In genomic region chr9:129336130-129336528, GRCh38 we compare ENCODE assay signal across 8 cellular contexts.
A peak's percentile ranks its signal among the peaks of the same experiment; 100 is the strongest.
DNase-seq lines count a peak whose midpoint lies in the region; ATAC-seq and TF ChIP-seq lines count a peak whose summit lies in the region.

No MANE protein-coding gene starts in this region.

- H3K4me1 Mint-ChIP-seq in activated naive CD8-positive, alpha-beta T cell (ENCODE audit: low read depth), result peaks cover 30% of the 10 kb centered on the region
- H3K4me1 Mint-ChIP-seq in activated naive CD8-positive, alpha-beta T cell treated with anti-CD3 and anti-CD28 coated beads, Interleukin-2, amount 50 U/mL, for 24 hours, result peaks cover 24% of the 10 kb centered on the region
- H3K4me1 Mint-ChIP-seq in central memory CD8-positive, alpha-beta T cell, result no peaks in the 10 kb centered on the region

- H3K27ac ChIP-seq in mucosa of rectum (ENCODE audit: low read depth in 2 of 2, low read length in 2 of 2) (peak overlapping the region; percentile 38 to 61), urinary bladder (ENCODE audit: low read depth) (no peak overlapping the region), SK-N-SH (ENCODE audit: low read depth in 2 of 2, low read length in 1 of 2) (peak overlapping the region in 1 of 2 experiments; percentile 30; a peak in 1 of 4 replicates)

- TF ChIP-seq CTCF in SK-N-SH (IDR thresholded peaks at IDR 0.05), result no peak

- H3K9me3 Mint-ChIP-seq in activated naive CD8-positive, alpha-beta T cell (ENCODE audit: low read depth), result peaks cover 1% of the 10 kb centered on the region
- H3K9me3 Mint-ChIP-seq in activated naive CD8-positive, alpha-beta T cell treated with anti-CD3 and anti-CD28 coated beads, Interleukin-2, amount 50 U/mL, for 24 hours, result peaks cover under 1% of the 10 kb centered on the region
- H3K9me3 Mint-ChIP-seq in central memory CD8-positive, alpha-beta T cell, result peaks cover 3% of the 10 kb centered on the region

- TF ChIP-seq EP300 in SK-N-SH (IDR thresholded peaks at IDR 0.05; ENCODE audit: borderline replicate concordance in 1 of 2, low read depth in 1 of 2, low read length in 1 of 2), result no peak

- H3K4me1 ChIP-seq in mucosa of rectum (ENCODE audit: control insufficient read depth in 2 of 2, insufficient read depth in 2 of 2, low read length in 2 of 2) (peaks cover 20 to 28% of the 10 kb centered on the region in 2 donors), urinary bladder (ENCODE audit: insufficient read depth) (no peaks in the 10 kb centered on the region), SK-N-SH (ENCODE audit: control insufficient read depth in 1 of 2, insufficient read depth in 2 of 2, low read depth in 1 of 2, low read length in 1 of 2) (peaks cover 17 to 23% of the 10 kb centered on the region in 2 experiments; a peak in 3 of 4 replicates)

- no peaks in the 10 kb centered on the region for H4K20me1 ChIP-seq in SK-N-SH (ENCODE audit: insufficient read depth)

- POLR2A ChIA-PET in SK-N-SH (lab: Yijun Ruan, JAX), result no interaction called here

- WGBS in urinary bladder, result 70% methylated on average over 5 of the region's 5 CpGs
- WGBS in SK-N-SH (ENCODE audit: low lambda C conversion rate), result 93% methylated on average over 5 of the region's 5 CpGs

- no peaks in the 10 kb centered on the region for H3K36me3 ChIP-seq in mucosa of rectum (ENCODE audit: control insufficient read depth in 2 of 2, insufficient read depth in 2 of 2, low read length in 2 of 2)
- no peaks in the 10 kb centered on the region for H3K36me3 ChIP-seq in urinary bladder (ENCODE audit: insufficient read depth)
- H3K36me3 ChIP-seq in SK-N-SH (replicated peaks in 1 of 2; ENCODE audit: control insufficient read depth in 1 of 2, insufficient read depth in 2 of 2, low read length in 1 of 2), result no peaks in the 10 kb centered on the region

- peak overlapping the region; percentile 14 to 61 for H3K4me3 ChIP-seq in mucosa of rectum (ENCODE audit: low read length in 2 of 2)
- peak overlapping the region; percentile 27 for H3K4me3 ChIP-seq in urinary bladder (ENCODE audit: low read depth, low read length)
- H3K4me3 ChIP-seq in SK-N-SH (ENCODE audit: low read depth in 2 of 2, low read length in 1 of 2), result no peak overlapping the region

- H3K79me2 ChIP-seq in SK-N-SH (ENCODE audit: insufficient read depth), result no peaks in the 10 kb centered on the region

- H3K9me3 ChIP-seq in mucosa of rectum (ENCODE audit: control insufficient read depth in 2 of 2, low read length in 2 of 2) (no peaks in the 10 kb centered on the region), SK-N-SH (no peaks in the 10 kb centered on the region)

- no peaks in the 10 kb centered on the region for H3K27me3 Mint-ChIP-seq in activated naive CD8-positive, alpha-beta T cell
- peaks cover 7% of the 10 kb centered on the region for H3K27me3 Mint-ChIP-seq in activated naive CD8-positive, alpha-beta T cell treated with anti-CD3 and anti-CD28 coated beads, Interleukin-2, amount 50 U/mL, for 24 hours
- no peaks in the 10 kb centered on the region for H3K27me3 Mint-ChIP-seq in central memory CD8-positive, alpha-beta T cell

- H3K9me2 ChIP-seq in SK-N-SH, result no peaks in the 10 kb centered on the region

- H3K27ac Mint-ChIP-seq in activated naive CD8-positive, alpha-beta T cell, result no peak overlapping the region
- H3K27ac Mint-ChIP-seq in activated naive CD8-positive, alpha-beta T cell treated with anti-CD3 and anti-CD28 coated beads, Interleukin-2, amount 50 U/mL, for 24 hours, result no peak overlapping the region
- no peak overlapping the region for H3K27ac Mint-ChIP-seq in central memory CD8-positive, alpha-beta T cell (ENCODE audit: low read depth)

- no peak for ATAC-seq in activated naive CD8-positive, alpha-beta T cell treated with anti-CD3 and anti-CD28 coated beads, Interleukin-2, amount 50 U/mL, for 24 hours
- no peak for ATAC-seq in central memory CD8-positive, alpha-beta T cell (replicated peaks; ENCODE audit: extremely low read depth, poor library complexity, severe bottlenecking)

- TF ChIP-seq RAD21 in SK-N-SH (IDR thresholded peaks at IDR 0.05; ENCODE audit: low read length), result no peak

- no peak overlapping the region for H2AFZ ChIP-seq in SK-N-SH (ENCODE audit: low read depth)

- CTCF ChIA-PET in SK-N-SH (lab: Yijun Ruan, JAX), result interaction anchor here (3.4 kb wide), 1 partner anchor 15 kb away, joined by 12 read pairs; no protein-coding TSS in a partner anchor

- H3K27me3 ChIP-seq in mucosa of rectum (ENCODE audit: control insufficient read depth in 2 of 2, insufficient read depth in 2 of 2, low read length in 2 of 2) (peaks cover 3 to 4% of the 10 kb centered on the region in 2 donors), SK-N-SH (ENCODE audit: insufficient read depth) (no peaks in the 10 kb centered on the region)

- H3F3A ChIP-seq in SK-N-SH (replicated peaks; ENCODE audit: insufficient read depth), result peaks cover 34% of the 10 kb centered on the region

- peak overlapping the region; percentile 40 to 47 for H3K9ac ChIP-seq in mucosa of rectum (ENCODE audit: low read depth in 1 of 2, low read length in 2 of 2)
- no peak overlapping the region for H3K9ac ChIP-seq in SK-N-SH

- H3K36me3 Mint-ChIP-seq in activated naive CD8-positive, alpha-beta T cell, result no peaks in the 10 kb centered on the region
- H3K36me3 Mint-ChIP-seq in activated naive CD8-positive, alpha-beta T cell treated with anti-CD3 and anti-CD28 coated beads, Interleukin-2, amount 50 U/mL, for 24 hours (ENCODE audit: low read depth), result no peaks in the 10 kb centered on the region
- peaks cover 2% of the 10 kb centered on the region for H3K36me3 Mint-ChIP-seq in central memory CD8-positive, alpha-beta T cell (ENCODE audit: insufficient read depth)

- no peak for DNase-seq in activated naive CD8-positive, alpha-beta T cell treated with anti-CD3 and anti-CD28 coated beads, Interleukin-2, amount 50 U/mL, for 24 hours
- DNase-seq in central memory CD8-positive, alpha-beta T cell (ENCODE audit: low spot score in 2 of 2), result no peak
- DNase-seq in T-helper 9 cell (no peak), SK-N-SH (no peak), D341Med (ENCODE audit: low spot score) (no peak)

- H3K4me3 Mint-ChIP-seq in activated naive CD8-positive, alpha-beta T cell, result peak overlapping the region; percentile 78
- H3K4me3 Mint-ChIP-seq in activated naive CD8-positive, alpha-beta T cell treated with anti-CD3 and anti-CD28 coated beads, Interleukin-2, amount 50 U/mL, for 24 hours, result no peak overlapping the region
- H3K4me3 Mint-ChIP-seq in central memory CD8-positive, alpha-beta T cell, result peak overlapping the region; percentile 68

- H3K4me2 ChIP-seq in SK-N-SH, result no peak overlapping the region

TF ChIP-seq in SK-N-SH, 30 proteins besides CTCF, POLR2A, EP300 and RAD21:
- TF ChIP-seq FOXJ3 (CRISPR knock-in tag; IDR thresholded peaks at IDR 0.05) (no peak), SMC3 (IDR thresholded peaks at IDR 0.05; ENCODE audit: low read depth, low read length) (no peak), SIN3A (IDR thresholded peaks at IDR 0.05; ENCODE audit: borderline replicate concordance, low read depth, low read length) (no peak), ELF1 (IDR thresholded peaks at IDR 0.05) (no peak), FOSL2 (IDR thresholded peaks at IDR 0.05; ENCODE audit: borderline replicate concordance, low read depth) (no peak), ZBTB33 (IDR thresholded peaks at IDR 0.05; ENCODE audit: borderline replicate concordance, low read depth) (no peak), PBX3 (IDR thresholded peaks at IDR 0.05) (no peak), MEF2A (IDR thresholded peaks at IDR 0.05; ENCODE audit: borderline replicate concordance, low read depth) (no peak), RXRA (IDR thresholded peaks at IDR 0.05; ENCODE audit: borderline replicate concordance, low read depth) (no peak), MXI1 (IDR thresholded peaks at IDR 0.05; ENCODE audit: low read depth, low read length) (no peak), TEAD4 (IDR thresholded peaks at IDR 0.05; ENCODE audit: borderline replicate concordance, insufficient read depth) (no peak), NFIC (IDR thresholded peaks at IDR 0.05; ENCODE audit: borderline replicate concordance) (no peak), GATA2 (CRISPR knock-in tag; IDR thresholded peaks at IDR 0.05) (no peak), YY1 (IDR thresholded peaks at IDR 0.05; ENCODE audit: low read depth) (no peak), JUND (IDR thresholded peaks at IDR 0.05) (no peak)

Comparison
In these comparisons a context has a peak if more than half of its experiments do, and no peak if none do; other contexts are left out.
1. H3K4me3 ChIP-seq: peak in mucosa of rectum (2 of 2) and urinary bladder (single experiment); none in SK-N-SH (0 of 2).